Comparison of ENCODE assay signal across 14 cellular contexts in genomic region chr19:41877490-41877876, GRCh38.
A peak's percentile ranks its signal among the peaks of the same experiment; 100 is the strongest.
DNase-seq lines count a peak whose midpoint lies in the region; ATAC-seq, FAIRE-seq and TF ChIP-seq lines count a peak whose summit lies in the region.
"Had no signal": no experiment of that assay in that cellular context is flagged by ENCODE, and none has a peak within 500 bp of the region (broad histone marks: within the 10 kb centered on the region; RNA-seq: fewer than 3 reads in every experiment).

No MANE protein-coding gene starts in this region.

- peak; percentile 2 for ATAC-seq in HG03159 (IDR thresholded peaks at IDR 0.05; ENCODE audit: unreplicated experiment)
- ATAC-seq: foreskin keratinocyte had no signal

- peak overlapping the region; percentile 93 for H3K4me2 ChIP-seq in DOHH2 (ENCODE audit: low read length)

- H3K79me2 ChIP-seq in DOHH2 (ENCODE audit: control insufficient read depth, low read length) = peaks cover 35% of the 10 kb centered on the region

- H3F3A ChIP-seq in DOHH2 (ENCODE audit: control insufficient read depth, insufficient read depth) = peaks cover 70% of the 10 kb centered on the region

- H4K20me1 ChIP-seq in DOHH2 (ENCODE audit: control insufficient read depth, insufficient read depth, low read depth, low read length) = no peaks in the 10 kb centered on the region

- H3K36me3 ChIP-seq in DOHH2 (ENCODE audit: control insufficient read depth, low read length) (peaks cover 59% of the 10 kb centered on the region), mucosa of rectum (ENCODE audit: control insufficient read depth in 2 of 2, insufficient read depth in 2 of 2, low read length in 2 of 2) (no peaks in the 10 kb centered on the region)
- H3K36me3 ChIP-seq: vagina had no signal

- H3K27me3 ChIP-seq in DOHH2 (ENCODE audit: control insufficient read depth, low read length) = no peaks in the 10 kb centered on the region; the same call in 1 of the 2 replicates
- H3K27me3 ChIP-seq in mucosa of rectum (ENCODE audit: control insufficient read depth in 2 of 2, insufficient read depth in 2 of 2, low read length in 2 of 2) = no peaks in the 10 kb centered on the region
- H3K27me3 ChIP-seq: foreskin keratinocyte, vagina had no signal

- DNase-seq in UCSD-AML1 (lab: John Stamatoyannopoulos, UW; ENCODE audit: unreplicated experiment) (peak; percentile 74), HPDE6-E6E7 (ENCODE audit: extremely low spot score) (no peak), ACHN (no peak), NCI-H2081 treated with DMSO at 0.1 percent for 48 hours (lab: John Stamatoyannopoulos, UW) (no peak), D721Med (ENCODE audit: insufficient read length, low spot score) (no peak)
- DNase-seq: DMS79 treated with DMSO at 0.1 percent for 48 hours; foreskin keratinocyte; NCI-H226; stimulated activated CD4-positive, alpha-beta T cell treated with anti-CD3 and anti-CD28 coated beads, Interleukin-4, amount 100 ng/mL, for 1 hour had no signal

- H3K4me3 ChIP-seq in DOHH2 (ENCODE audit: low read length) (peak overlapping the region; percentile 91), mucosa of rectum (ENCODE audit: low read length in 2 of 2) (peak overlapping the region in 1 of 2 donors; percentile 64)
- H3K4me3 ChIP-seq: vagina had no signal

- H3K27ac ChIP-seq in DOHH2 (ENCODE audit: low read depth, low read length) = peak overlapping the region; percentile 99
- H3K27ac ChIP-seq in mucosa of rectum (ENCODE audit: low read depth in 2 of 2, low read length in 2 of 2) = peak overlapping the region; percentile 34 to 79
- H3K27ac ChIP-seq: foreskin keratinocyte, vagina had no signal

- H3K9me3 ChIP-seq in DOHH2 (ENCODE audit: control insufficient read depth, insufficient read depth, low read length) (no peaks in the 10 kb centered on the region), mucosa of rectum (ENCODE audit: control insufficient read depth in 2 of 2, low read length in 2 of 2) (no peaks in the 10 kb centered on the region)
- H3K9me3 ChIP-seq: vagina had no signal

- in situ Hi-C loops in ACHN (cut with HindIII; ENCODE audit: low pct_ligation_motif_present, low pct_unique_long_range_greater_than_20kb, low sequenced_read_pairs) = no loop called here

- no peaks in the 10 kb centered on the region for H3K9me2 ChIP-seq in DOHH2 (replicated peaks; ENCODE audit: control insufficient read depth, low read length)

- no peak for FAIRE-seq in D721Med (lab: Jason Lieb, UNC)
- FAIRE-seq: bronchial epithelial cell had no signal

- peaks cover 86% of the 10 kb centered on the region for H3K4me1 ChIP-seq in DOHH2 (ENCODE audit: control insufficient read depth, low read length)
- peaks cover 1 to 16% of the 10 kb centered on the region in 2 donors for H3K4me1 ChIP-seq in mucosa of rectum (ENCODE audit: control insufficient read depth in 2 of 2, insufficient read depth in 2 of 2, low read length in 2 of 2)
- H3K4me1 ChIP-seq: foreskin keratinocyte had no signal

- peak overlapping the region in 1 of 2 donors; percentile 56 for H3K9ac ChIP-seq in mucosa of rectum (ENCODE audit: low read depth in 1 of 2, low read length in 2 of 2)

- TF ChIP-seq CTCF in DOHH2 (IDR thresholded peaks at IDR 0.05; ENCODE audit: low read depth, low read length, poor library complexity, severe bottlenecking) (no peak), D721Med (IDR thresholded peaks at IDR 0.05; ENCODE audit: insufficient read depth, missing control alignments) (no peak)
